ENCODE assay signal across 16 cellular contexts in genomic region chr1:227892930-227893695, GRCh38. TPM values are rescaled to one million over a fixed set of nuclear protein-coding genes. Genes with fewer than 3 reads are reported as not detected.
DNase-seq lines count a peak whose midpoint lies in the region; ATAC-seq, FAIRE-seq and TF ChIP-seq lines count a peak whose summit lies in the region.
"Had no signal": no experiment of that assay in that cellular context is flagged by ENCODE, and none has a peak within 500 bp of the region (broad histone marks: within the 10 kb centered on the region; RNA-seq: fewer than 3 reads in every experiment).

No MANE protein-coding gene starts in this region.

- no peaks in the 10 kb centered on the region for H3K27me3 ChIP-seq in Peyer's patch
- H3K27me3 ChIP-seq in H1 (replicated peaks in 1 of 4; ENCODE audit: control insufficient read depth in 3 of 4, extremely low read depth in 1 of 4, insufficient read depth in 3 of 4, low read length in 3 of 4), result no peaks in the 10 kb centered on the region
- no peaks in the 10 kb centered on the region for H3K27me3 ChIP-seq in ovary
- H3K27me3 ChIP-seq: BLaER1 had no signal

- ATAC-seq in GM21423 (IDR thresholded peaks at IDR 0.05; ENCODE audit: unreplicated experiment), result no peak

- H3K4me3 Mint-ChIP-seq in Calu3 (ENCODE audit: low read depth, unreplicated experiment) (no peak overlapping the region), endothelial cell (ENCODE audit: unreplicated experiment) (no peak overlapping the region)
- H3K4me3 Mint-ChIP-seq: immature natural killer cell had no signal

- no peak for TF ChIP-seq RAD21 in H1 (IDR thresholded peaks at IDR 0.05 in 1 of 2, conservative IDR thresholded peaks at IDR 0.05 in 1 of 2; ENCODE audit: low read depth in 2 of 2, low read length in 2 of 2)

- H3K27ac Mint-ChIP-seq in Calu3 (ENCODE audit: unreplicated experiment), result no peak overlapping the region
- H3K27ac Mint-ChIP-seq in endothelial cell (ENCODE audit: unreplicated experiment), result no peak overlapping the region

- no peak for FAIRE-seq in H1 (lab: Jason Lieb, UNC)
- FAIRE-seq: TTC549 had no signal

- POLR2A ChIA-PET in H1 (lab: Charles Lee; ENCODE audit: partially characterized antibody), result interaction anchor here (1.1 kb wide), 1 partner anchor 14 kb away, joined by 3 read pairs; no protein-coding TSS in a partner anchor

- no peaks in the 10 kb centered on the region for H3K79me2 ChIP-seq in H1 (ENCODE audit: control insufficient read depth in 1 of 2, insufficient read depth in 2 of 2, low read length in 2 of 2)

- no peak overlapping the region for H3K27ac ChIP-seq in Peyer's patch
- H3K27ac ChIP-seq in H1 (ENCODE audit: low read depth, low read length), result no peak overlapping the region
- no peak overlapping the region for H3K27ac ChIP-seq in ovary
- H3K27ac ChIP-seq: BLaER1, GM23248 had no signal

- H3K9me3 Mint-ChIP-seq in Calu3 (ENCODE audit: low read depth, unreplicated experiment) (no peaks in the 10 kb centered on the region), endothelial cell (ENCODE audit: unreplicated experiment) (no peaks in the 10 kb centered on the region)
- H3K9me3 Mint-ChIP-seq: immature natural killer cell had no signal

- no peak overlapping the region for H3K56ac ChIP-seq in H1 (replicated peaks; ENCODE audit: insufficient read length, low read depth, low read length)

- H2BK15ac ChIP-seq in H1 (ENCODE audit: low read length), result peak overlapping the region; percentile 88; the same call in 1 of the 2 replicates

- H4K8ac ChIP-seq in H1 (ENCODE audit: extremely low read depth, insufficient read depth, low read length), result peak overlapping the region; percentile 77; the same call in 1 of the 2 replicates

- peak overlapping the region; percentile 71 for H3K18ac ChIP-seq in H1 (ENCODE audit: extremely low read depth, low read length)

- 0 out of 2 replicates have a peak overlapping the region, but pooled peaks have one; percentile 42 for H2AFZ ChIP-seq in H1 (ENCODE audit: low read length)
- H2AFZ ChIP-seq: GM23248 had no signal

- TF ChIP-seq EP300 in H1 (IDR thresholded peaks at IDR 0.05; ENCODE audit: borderline replicate concordance in 1 of 2, low read depth in 2 of 2, low read length in 2 of 2) (no peak), ovary (IDR thresholded peaks at IDR 0.05) (no peak)

- DNase-seq in Calu3 (peak; percentile 4), Peyer's patch (peak in 2 of 3 donors; percentile 34), H1 (ENCODE audit: low read depth in 1 of 2, low spot score in 2 of 2) (peak in 1 of 2 experiments; percentile 45), ovary (peak in 4 of 5 donors; percentile 6 to 15 (median 11)), NCI-H446 (lab: John Stamatoyannopoulos, UW) (no peak), endothelial cell (ENCODE audit: low spot score) (no peak), NOMO-1 treated with dmso at 0.1 percent for 144 hours (lab: John Stamatoyannopoulos, UW; ENCODE audit: unreplicated experiment) (no peak)
- DNase-seq: activated T-cell treated with anti-CD3 and anti-CD28 coated beads for 4 hours, foreskin melanocyte, GM23248, immature natural killer cell, NCI-H2029, NCI-H774 had no signal

- H2BK20ac ChIP-seq in H1 (ENCODE audit: low read length), result peak overlapping the region; percentile 86; the same call in 1 of the 2 replicates

- no peaks in the 10 kb centered on the region; the same call in 1 of the 2 replicates for H3K23me2 ChIP-seq in H1 (ENCODE audit: low read depth, low read length)

- WGBS in H1 (ENCODE audit: extremely low coverage in 1 of 2, insufficient coverage in 1 of 2, insufficient read length in 1 of 2, insufficient replicate concordance in 2 of 2, low coverage in 1 of 2, low lambda C conversion rate in 2 of 2, missing lambda C conversion rate in 1 of 2), 2 experiments, result 92% methylated on average over 8 of the region's 11 CpGs; no CpG with 5 or more reads in 1 of the 2 experiments
- 82 to 95% (median 93%) methylated on average over 11 of the region's 11 CpGs for WGBS in ovary, 3 donors

- H2BK12ac ChIP-seq in H1 (ENCODE audit: low read depth, low read length), result peak overlapping the region; percentile 84; the same call in 1 of the 2 replicates

- TF ChIP-seq CTCF in Calu3 (IDR thresholded peaks at IDR 0.05; ENCODE audit: unreplicated experiment), result no peak
- no peak for TF ChIP-seq CTCF in Peyer's patch (IDR thresholded peaks at IDR 0.05)
- TF ChIP-seq CTCF in H1 (IDR thresholded peaks at IDR 0.05; ENCODE audit: control extremely low read depth in 1 of 3, insufficient read depth in 1 of 3, low read depth in 1 of 3, low read length in 3 of 3), result no peak
- TF ChIP-seq CTCF in ovary (IDR thresholded peaks at IDR 0.05), result no peak
- no peak for TF ChIP-seq CTCF in endothelial cell (IDR thresholded peaks at IDR 0.05; ENCODE audit: unreplicated experiment)

- H4K91ac ChIP-seq in H1 (replicated peaks; ENCODE audit: insufficient read length, low read length), result peak overlapping the region; percentile 86

- no TSS peak for BruUV-seq in Calu3 (replicated peaks; lab: Mats Ljungman, UMichigan)

- H3K36me3 Mint-ChIP-seq in Calu3 (ENCODE audit: insufficient read depth, unreplicated experiment), result no peaks in the 10 kb centered on the region
- peaks cover 4% of the 10 kb centered on the region for H3K36me3 Mint-ChIP-seq in endothelial cell (ENCODE audit: low read depth, unreplicated experiment)
- H3K36me3 Mint-ChIP-seq: immature natural killer cell had no signal

- H3K14ac ChIP-seq in H1 (ENCODE audit: insufficient read length), result no peak overlapping the region

- no peaks in the 10 kb centered on the region for H3K79me1 ChIP-seq in H1 (ENCODE audit: low read depth, low read length)

- H4K20me1 ChIP-seq in H1 (replicated peaks in 1 of 2; ENCODE audit: control insufficient read depth in 1 of 2, insufficient read depth in 2 of 2, low read length in 2 of 2), result no peaks in the 10 kb centered on the region
- H4K20me1 ChIP-seq: BLaER1 had no signal

- intact Hi-C loops in Calu3 (cut with micrococcal nuclease; ENCODE audit: unreplicated experiment) (no loop called here), ovary (cut with DNase I) (no loop called here)

- no peak overlapping the region for H4K5ac ChIP-seq in H1 (ENCODE audit: insufficient read length, low read depth, low read length)

- peak overlapping the region; percentile 85; the same call in 1 of the 2 replicates for H2BK5ac ChIP-seq in H1 (ENCODE audit: low read depth, low read length)

- H3K36me3 ChIP-seq in Peyer's patch (no peaks in the 10 kb centered on the region), H1 (ENCODE audit: control insufficient read depth in 2 of 4, insufficient read depth in 4 of 4, low read length in 3 of 4) (no peaks in the 10 kb centered on the region), ovary (no peaks in the 10 kb centered on the region)
- H3K36me3 ChIP-seq: BLaER1 had no signal

- H3K4me3 ChIP-seq in Peyer's patch, result no peak overlapping the region
- no peak overlapping the region for H3K4me3 ChIP-seq in H1 (ENCODE audit: extremely low read depth in 1 of 4, insufficient read depth in 2 of 4, low read depth in 3 of 4, low read length in 4 of 4)
- H3K4me3 ChIP-seq in ovary, result no peak overlapping the region
- H3K4me3 ChIP-seq: BLaER1, GM23248 had no signal

- H3K4me1 Mint-ChIP-seq in Calu3 (ENCODE audit: low read depth, unreplicated experiment), result no peaks in the 10 kb centered on the region
- H3K4me1 Mint-ChIP-seq in endothelial cell (ENCODE audit: unreplicated experiment), result no peaks in the 10 kb centered on the region

- CTCF ChIA-PET in Calu3 (lab: Charles Lee), result no interaction called here
- CTCF ChIA-PET in H1 (lab: Charles Lee; ENCODE audit: partially characterized antibody), result no interaction called here

- H3K4me2 ChIP-seq in H1 (ENCODE audit: insufficient read depth in 1 of 2, low read depth in 2 of 2, low read length in 2 of 2), result no peak overlapping the region
- H3K4me2 ChIP-seq: BLaER1 had no signal

- H2AK5ac ChIP-seq in H1 (ENCODE audit: low read depth, low read length), result no peak overlapping the region

- H3K4me1 ChIP-seq in Peyer's patch, result no peaks in the 10 kb centered on the region
- peaks cover 0 to 21% (median 4%) of the 10 kb centered on the region in 4 experiments; a peak in 6 of 7 replicates for H3K4me1 ChIP-seq in H1 (replicated peaks in 1 of 4; ENCODE audit: control insufficient read depth in 3 of 4, insufficient read depth in 4 of 4, low read length in 3 of 4)
- no peaks in the 10 kb centered on the region for H3K4me1 ChIP-seq in ovary (ENCODE audit: insufficient read depth)

- no peak overlapping the region for H3K23ac ChIP-seq in H1 (ENCODE audit: insufficient read length)

- H2BK120ac ChIP-seq in H1 (replicated peaks; ENCODE audit: low read depth, low read length), result no peak overlapping the region

- no peak overlapping the region for H3K9ac ChIP-seq in H1 (replicated peaks in 1 of 4; ENCODE audit: extremely low read depth in 1 of 4, low read depth in 3 of 4, low read length in 3 of 4)
- H3K9ac ChIP-seq: BLaER1, GM23248 had no signal

- no peak overlapping the region for H3K4ac ChIP-seq in H1 (replicated peaks; ENCODE audit: insufficient read length, low read depth, low read length)

- TF ChIP-seq POLR2A in Peyer's patch (IDR thresholded peaks at IDR 0.05) (no peak), H1 (IDR thresholded peaks at IDR 0.05; ENCODE audit: control extremely low read depth in 1 of 2, low read depth in 2 of 2, low read length in 2 of 2) (no peak), ovary (IDR thresholded peaks at IDR 0.05) (no peak)

- H3K27me3 Mint-ChIP-seq in Calu3 (ENCODE audit: unreplicated experiment) (peaks cover 19% of the 10 kb centered on the region), endothelial cell (ENCODE audit: unreplicated experiment) (peaks cover 15% of the 10 kb centered on the region)

- H3K9me3 ChIP-seq in Peyer's patch (no peaks in the 10 kb centered on the region), H1 (ENCODE audit: insufficient read depth in 2 of 2, low read depth in 1 of 2, low read length in 1 of 2) (no peaks in the 10 kb centered on the region), ovary (no peaks in the 10 kb centered on the region)
- H3K9me3 ChIP-seq: BLaER1 had no signal

RNA-seq across cellular contexts. Expression of gene WNT9A, which starts 54.6 kb away (rescaled TPM):
- 0.24 and 0.37 TPM in 2 replicates for total RNA-seq in Calu3 (2022)
- total RNA-seq in Peyer's patch, result 1 to 10 TPM in 3 of 4 donors, under 1 TPM in 1; 0.83 to 3.5 (median 2.6) TPM
- 0.78 and 1.1 TPM in 2 replicates for total RNA-seq in H1 (2021; fragmentation: NEBNext Ultra II Directional; extraction: Animal tissue kit (Norgen Biotek cat#: 25700))
- 1.5 and 2.2 TPM in 2 replicates for polyA plus RNA-seq in H1 (2011; rRNA removed)
- polyA plus RNA-seq in H1 (2011; cell fraction: cytosol; rRNA removed), result 2.0 TPM
- polyA plus RNA-seq in H1 (2011; cell fraction: nucleus; rRNA removed), result 3.0 TPM
- polyA plus RNA-seq in H1 (2012, experiment 1 of 2), result 1.4 to 2.0 TPM (median 1.9 TPM) in 4 replicates
- polyA plus RNA-seq in H1 (2012, experiment 2 of 2), result 0.67 TPM
- polyA plus RNA-seq in H1 (2013, experiment 1 of 2), result 0.41 TPM
- 0.50 TPM for polyA plus RNA-seq in H1 (2013, experiment 2 of 2)
- 1.9 and 2.1 TPM in 2 replicates for polyA minus RNA-seq in H1 (2011; rRNA and poly(A)+ RNA removed)
- polyA minus RNA-seq in H1 (2011; cell fraction: cytosol; rRNA and poly(A)+ RNA removed), result 0.95 TPM
- polyA minus RNA-seq in H1 (2011; cell fraction: nucleus; rRNA and poly(A)+ RNA removed), result 1.2 TPM
- 10 to 100 TPM in 3 of 7 donors, 1 to 10 TPM in 4; 3.9 to 15.9 (median 9.8) TPM for total RNA-seq in ovary
- 10 to 100 TPM in 1 of 2 donors, 1 to 10 TPM in 1; 1.1 to 10.8 TPM for polyA plus RNA-seq in ovary
- total RNA-seq in endothelial cell (ENCODE audit: unreplicated experiment), result 1.0 TPM
- polyA plus RNA-seq: immature natural killer cell had no signal

Comparison
In these comparisons a context has a peak if more than half of its experiments do, and no peak if none do; other contexts are left out.
1. DNase-seq: peak in Calu3 (single experiment), Peyer's patch (2 of 3) and ovary (4 of 5); none in NCI-H446 (0 of 2), endothelial cell (single experiment) and NOMO-1 treated with dmso at 0.1 percent for 144 hours (single experiment).